19 cellular contexts compared by ENCODE assay signal in genomic region chr14:96105921-96106441, GRCh38.
DNase-seq lines count a peak whose midpoint lies in the region; ATAC-seq, FAIRE-seq and TF ChIP-seq lines count a peak whose summit lies in the region.
"Had no signal": no experiment of that assay in that cellular context is flagged by ENCODE, and none has a peak within 500 bp of the region (broad histone marks: within the 10 kb centered on the region; RNA-seq: fewer than 3 reads in every experiment).

No MANE protein-coding gene starts in this region.

- H3K4me1 ChIP-seq in RWPE2 (ENCODE audit: insufficient read depth, poor library complexity, severe bottlenecking) (peaks cover 9% of the 10 kb centered on the region), gastroesophageal sphincter (peaks cover 0 to 27% (median 8%) of the 10 kb centered on the region in 3 donors), A673 (ENCODE audit: insufficient read depth, low read length, poor library complexity, severe bottlenecking) (no peaks in the 10 kb centered on the region)
- H3K4me1 ChIP-seq: ascending aorta, prostate gland had no signal

- H3K36me3 Mint-ChIP-seq in T-helper 2 cell treated with Interferon-gamma antibody and Interleukin-4, amounts not matched to agents 5 μg/mL and 100 μg/mL, for 36 hours (ENCODE audit: low read depth) = no peaks in the 10 kb centered on the region

- no peaks in the 10 kb centered on the region for H3K9me3 Mint-ChIP-seq in T-helper 2 cell treated with Interferon-gamma antibody and Interleukin-4, amounts not matched to agents 5 μg/mL and 100 μg/mL, for 36 hours
- H3K9me3 Mint-ChIP-seq: activated T-cell treated with anti-CD3 and anti-CD28 coated beads, Interleukin-2, amount 50 U/mL, for 24 hours had no signal

- CTCF ChIA-PET in A673 (lab: Charles Lee) = no interaction called here

- no peak for TF ChIP-seq EP300 in gastroesophageal sphincter (IDR thresholded peaks at IDR 0.05)

- no peak for TF ChIP-seq POLR2A in gastroesophageal sphincter (IDR thresholded peaks at IDR 0.05)

- intact Hi-C loops in posterior vena cava (cut with DNase I) (loop anchor here in 1 of 2 donors (10.0 kb wide), 1 partner anchor 79 kb away; no protein-coding TSS in a partner anchor), A673 (cut with micrococcal nuclease; ENCODE audit: unreplicated experiment) (no loop called here)

- TF ChIP-seq CTCF in RWPE2 (IDR thresholded peaks at IDR 0.05; ENCODE audit: poor library complexity, severe bottlenecking) (no peak), gastroesophageal sphincter (IDR thresholded peaks at IDR 0.05) (no peak), A673 (conservative IDR thresholded peaks at IDR 0.05; ENCODE audit: low read depth, low read length) (no peak)

- no peak overlapping the region for H3K27ac ChIP-seq in RWPE2 (ENCODE audit: poor library complexity, severe bottlenecking)
- peak overlapping the region in 3 of 4 donors; percentile 77 to 80 (median 78) for H3K27ac ChIP-seq in gastroesophageal sphincter
- H3K27ac ChIP-seq in A673 (ENCODE audit: low read depth, low read length, poor library complexity, severe bottlenecking) = no peak overlapping the region

- H3K4me3 Mint-ChIP-seq in T-helper 2 cell treated with Interferon-gamma antibody and Interleukin-4, amounts not matched to agents 5 μg/mL and 100 μg/mL, for 36 hours = no peak overlapping the region
- H3K4me3 Mint-ChIP-seq: activated T-cell treated with anti-CD3 and anti-CD28 coated beads, Interleukin-2, amount 50 U/mL, for 24 hours had no signal

- BruUV-seq in A673 (replicated peaks; lab: Mats Ljungman, UMichigan) = no TSS peak

- H3K4me3 ChIP-seq in RWPE2 (ENCODE audit: severe bottlenecking) = no peak overlapping the region
- H3K4me3 ChIP-seq in gastroesophageal sphincter = no peak overlapping the region
- H3K4me3 ChIP-seq in A673 (ENCODE audit: low read depth, low read length, poor library complexity, severe bottlenecking) = no peak overlapping the region
- H3K4me3 ChIP-seq: ascending aorta; BLaER1 treated with 17β-estradiol and CSF1 and Interleukin-3, amounts not matched to agents 10 nM and 100 nM; heart left ventricle; prostate gland had no signal

- no peaks in the 10 kb centered on the region for H3K4me1 Mint-ChIP-seq in T-helper 2 cell treated with Interferon-gamma antibody and Interleukin-4, amounts not matched to agents 5 μg/mL and 100 μg/mL, for 36 hours (ENCODE audit: low read depth)

- no peaks in the 10 kb centered on the region for H3K27me3 Mint-ChIP-seq in T-helper 2 cell treated with Interferon-gamma antibody and Interleukin-4, amounts not matched to agents 5 μg/mL and 100 μg/mL, for 36 hours (ENCODE audit: low read depth)
- H3K27me3 Mint-ChIP-seq: activated T-cell treated with anti-CD3 and anti-CD28 coated beads, Interleukin-2, amount 50 U/mL, for 24 hours had no signal

- H3K36me3 ChIP-seq in RWPE2 (ENCODE audit: low read depth) = no peaks in the 10 kb centered on the region
- H3K36me3 ChIP-seq in gastroesophageal sphincter = no peaks in the 10 kb centered on the region
- no peaks in the 10 kb centered on the region for H3K36me3 ChIP-seq in A673 (ENCODE audit: insufficient read depth, low read length, poor library complexity, severe bottlenecking)
- H3K36me3 ChIP-seq: ascending aorta; BLaER1 treated with 17β-estradiol and CSF1 and Interleukin-3, amounts not matched to agents 10 nM and 100 nM; heart left ventricle; prostate gland had no signal

- WGBS in gastroesophageal sphincter (ENCODE audit: low coverage in 1 of 2), 2 donors = 71 to 78% methylated on average over 2 to 4 of the region's 15 CpGs

- DNase-seq in DMS79 treated with DMSO at 0.1 percent for 48 hours (lab: John Stamatoyannopoulos, UW) (peak; percentile 51), RWPE2 (ENCODE audit: low spot score) (peak; percentile 66), posterior vena cava (ENCODE audit: low spot score) (peak; percentile 92), HTR-8/SVneo (ENCODE audit: insufficient read length, low spot score) (no peak), A673 (ENCODE audit: low spot score) (no peak)
- no peak for DNase-seq in T-helper 2 cell treated with Interferon-gamma antibody and Interleukin-4, amounts not matched to agents 5 μg/mL and 100 μg/mL, for 36 hours (ENCODE audit: low spot score)
- DNase-seq: activated T-cell treated with anti-CD3 and anti-CD28 coated beads, Interleukin-2, amount 50 U/mL, for 24 hours; effector CD8-positive, alpha-beta T cell; heart left ventricle; NCI-H1105 treated with DMSO at 0.1 percent for 48 hours; stimulated activated CD4-positive, alpha-beta T cell treated with anti-CD3 and anti-CD28 coated beads, Interleukin-4, amount 100 ng/mL, for 4 hours; stimulated activated naive CD4-positive, alpha-beta T cell had no signal

- POLR2A ChIA-PET in A673 (lab: Charles Lee; ENCODE audit: low non-redundant PET) = no interaction called here

- no peak for FAIRE-seq in HTR-8/SVneo (lab: Jason Lieb, UNC)
- FAIRE-seq: G401.6 had no signal

- ATAC-seq in RWPE2 (ENCODE audit: low read depth) = no peak
- ATAC-seq in gastroesophageal sphincter = peak; percentile 42
- no peak for ATAC-seq in HG03159 (IDR thresholded peaks at IDR 0.05; ENCODE audit: unreplicated experiment)
- ATAC-seq: activated CD4-positive, CD25-positive, alpha-beta regulatory T cell treated with anti-CD3 and anti-CD28 coated beads, Interleukin-2, amount 50 U/mL, for 24 hours had no signal

- H3K9me3 ChIP-seq in RWPE2 (ENCODE audit: severe bottlenecking) (no peaks in the 10 kb centered on the region), gastroesophageal sphincter (no peaks in the 10 kb centered on the region), A673 (ENCODE audit: low read depth, low read length, poor library complexity, severe bottlenecking) (no peaks in the 10 kb centered on the region)
- H3K9me3 ChIP-seq: ascending aorta, prostate gland had no signal

- no peaks in the 10 kb centered on the region for H3K27me3 ChIP-seq in RWPE2 (ENCODE audit: insufficient read depth, poor library complexity, severe bottlenecking)
- H3K27me3 ChIP-seq in gastroesophageal sphincter = no peaks in the 10 kb centered on the region
- no peaks in the 10 kb centered on the region for H3K27me3 ChIP-seq in A673 (replicated peaks; ENCODE audit: insufficient read depth, low read depth, low read length, poor library complexity)
- H3K27me3 ChIP-seq: ascending aorta; BLaER1 treated with 17β-estradiol and CSF1 and Interleukin-3, amounts not matched to agents 10 nM and 100 nM had no signal

- no peak overlapping the region for H3K27ac Mint-ChIP-seq in T-helper 2 cell treated with Interferon-gamma antibody and Interleukin-4, amounts not matched to agents 5 μg/mL and 100 μg/mL, for 36 hours
- H3K27ac Mint-ChIP-seq: activated T-cell treated with anti-CD3 and anti-CD28 coated beads, Interleukin-2, amount 50 U/mL, for 24 hours had no signal

Comparison
In these comparisons a context has a peak if more than half of its experiments do, and no peak if none do; other contexts are left out.
1. DNase-seq: peak in DMS79 treated with DMSO at 0.1 percent for 48 hours (single experiment), RWPE2 (single experiment) and posterior vena cava (single experiment); none in T-helper 2 cell treated with Interferon-gamma antibody and Interleukin-4, amounts not matched to agents 5 μg/mL and 100 μg/mL, for 36 hours (single experiment), HTR-8/SVneo (single experiment) and A673 (single experiment).
2. H3K27ac ChIP-seq: peak in gastroesophageal sphincter (3 of 4); none in RWPE2 (single experiment) and A673 (single experiment).